Comparison of ENCODE assay signal across 8 cellular contexts in the genomic region with DNA sequence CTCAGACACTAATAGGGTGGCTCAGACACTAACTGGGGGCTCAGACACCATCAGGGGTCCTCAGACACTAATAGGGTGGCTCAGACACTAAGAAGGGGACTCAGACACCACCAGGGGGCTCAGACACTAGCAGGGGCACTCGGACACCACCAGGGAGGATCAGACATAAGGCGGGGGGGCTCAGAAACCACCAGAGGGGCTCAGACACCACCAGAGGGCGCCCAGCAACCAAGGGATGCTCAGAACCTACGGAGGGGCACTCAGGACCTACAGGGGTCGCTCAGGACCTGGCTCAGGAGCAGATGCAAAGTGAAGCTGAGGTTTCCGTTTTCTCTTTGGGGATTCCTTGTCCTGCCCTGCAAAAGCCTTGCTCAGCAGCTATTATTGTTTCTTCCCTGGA.
A peak's percentile ranks its signal among the peaks of the same experiment; 100 is the strongest.
DNase-seq lines count a peak whose midpoint lies in the region; ATAC-seq and TF ChIP-seq lines count a peak whose summit lies in the region.

No MANE protein-coding gene starts in this region.

- H3K27ac ChIP-seq in adrenal gland = no peak overlapping the region

- H3K36me3 ChIP-seq in HAP-1 (replicated peaks) (no peaks in the 10 kb centered on the region), adrenal gland (replicated peaks in 1 of 2) (no peaks in the 10 kb centered on the region)

- no peak for TF ChIP-seq POLR2A in adrenal gland (IDR thresholded peaks at IDR 0.05)

- intact Hi-C loops in adrenal gland (cut with DNase I) = no loop called here

- TF ChIP-seq CTCF in adrenal gland (IDR thresholded peaks at IDR 0.05) = no peak

- in situ Hi-C loops in HAP-1 (cut with MboI; ENCODE audit: low sequenced_read_pairs) = no loop called here

- no peak for ATAC-seq in GM21360 (IDR thresholded peaks at IDR 0.05; ENCODE audit: unreplicated experiment)

- DNase-seq in HAP-1 (ENCODE audit: low spot score in 2 of 2) (peak; percentile 2 to 55), SK-N-DZ (ENCODE audit: low spot score) (peak; percentile 1), adrenal gland (no peak), NCI-H187 (lab: John Stamatoyannopoulos, UW) (no peak), mucosa of gallbladder (ENCODE audit: low spot score) (no peak)
- DNase-seq in activated naive CD4-positive, alpha-beta T cell treated with Interleukin-2 at 50 U/mL for 16 hours = peak; percentile 62
- DNase-seq in stimulated activated CD8-positive, alpha-beta memory T cell treated with anti-CD3 and anti-CD28 coated beads, Interleukin-15, amount 100 ng/mL, for 1 hour (ENCODE audit: low read depth) = peak; percentile 37

- H3K27me3 ChIP-seq in HAP-1 (ENCODE audit: low read depth) (no peaks in the 10 kb centered on the region), adrenal gland (no peaks in the 10 kb centered on the region)

- H3K4me1 ChIP-seq in HAP-1 = no peaks in the 10 kb centered on the region
- H3K4me1 ChIP-seq in adrenal gland (replicated peaks in 1 of 2) = no peaks in the 10 kb centered on the region

- WGBS in adrenal gland, 4 donors = 26 to 44% (median 27%) methylated on average over 2 to 6 of the region's 6 CpGs

- H3K4me3 ChIP-seq in HAP-1 (no peak overlapping the region), adrenal gland (no peak overlapping the region)

- H3K9me3 ChIP-seq in HAP-1 = no peaks in the 10 kb centered on the region
- H3K9me3 ChIP-seq in adrenal gland (replicated peaks in 1 of 3) = no peaks in the 10 kb centered on the region

Comparison
In these comparisons a context has a peak if more than half of its experiments do, and no peak if none do; other contexts are left out.
1. DNase-seq: peak in HAP-1 (2 of 2), SK-N-DZ (single experiment), activated naive CD4-positive, alpha-beta T cell treated with Interleukin-2 at 50 U/mL for 16 hours (single experiment) and stimulated activated CD8-positive, alpha-beta memory T cell treated with anti-CD3 and anti-CD28 coated beads, Interleukin-15, amount 100 ng/mL, for 1 hour (single experiment); none in adrenal gland (0 of 7), NCI-H187 (0 of 2) and mucosa of gallbladder (single experiment).